Comparison of ENCODE assay signal across 16 cellular contexts in the genomic region with DNA sequence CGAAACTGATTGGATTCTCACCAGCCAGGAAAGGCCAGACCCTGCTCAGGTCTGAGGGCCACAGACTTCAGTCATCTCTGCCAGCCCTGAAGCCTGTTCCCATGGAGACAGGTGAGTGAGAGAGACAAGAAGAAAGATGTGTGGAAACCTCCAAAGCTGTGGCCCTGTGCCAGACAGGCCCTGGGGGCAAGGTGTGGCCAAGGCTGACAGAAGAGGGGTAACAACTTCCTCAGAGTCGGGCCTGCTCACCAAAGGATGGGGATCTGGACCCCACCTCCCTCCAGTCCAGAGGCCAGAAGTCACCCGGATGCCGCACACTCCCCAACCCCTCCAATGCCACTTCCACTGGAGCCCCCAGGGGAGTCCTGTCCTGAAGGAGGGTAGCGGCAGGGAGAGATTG.
DNase-seq lines count a peak whose midpoint lies in the region; ATAC-seq and TF ChIP-seq lines count a peak whose summit lies in the region.
"Had no signal": no experiment of that assay in that cellular context is flagged by ENCODE, and none has a peak within 500 bp of the region (broad histone marks: within the 10 kb centered on the region; RNA-seq: fewer than 3 reads in every experiment).

No MANE protein-coding gene starts in this region.

- H3K9me3 ChIP-seq in Panc1 (ENCODE audit: control insufficient read depth, insufficient read depth, low read depth, low read length) (no peaks in the 10 kb centered on the region), ascending aorta (no peaks in the 10 kb centered on the region)
- no peaks in the 10 kb centered on the region for H3K9me3 ChIP-seq in CD8-positive, alpha-beta T cell (ENCODE audit: low read length)
- H3K9me3 ChIP-seq: right lobe of liver, stomach had no signal

- ATAC-seq in Panc1, result peak; percentile 51; the same call in 1 of the 2 replicates
- ATAC-seq in CD8-positive, alpha-beta T cell, result no peak

- BruUV-seq in Panc1 (replicated peaks; lab: Mats Ljungman, UMichigan), result no TSS peak

- CTCF ChIA-PET in Panc1 (lab: Charles Lee), result no interaction called here
- CTCF ChIA-PET in CD8-positive, alpha-beta T cell (lab: Charles Lee), result no interaction called here

- DNase-seq in DMS 273 (lab: John Stamatoyannopoulos, UW; ENCODE audit: unreplicated experiment) (peak; percentile 77), NCI-H1092 (lab: John Stamatoyannopoulos, UW) (peak; percentile 19), Panc1 (ENCODE audit: low read depth, low spot score) (no peak), kidney epithelial cell (ENCODE audit: low read depth) (peak; percentile 21), foreskin melanocyte (no peak), ascending aorta (ENCODE audit: low spot score in 2 of 2) (no peak)
- DNase-seq in stimulated activated CD4-positive, alpha-beta T cell treated with anti-CD3 and anti-CD28 coated beads, Interleukin-4, amount 100 ng/mL, for 4 hours, result no peak
- no peak for DNase-seq in CD8-positive, alpha-beta T cell
- DNase-seq: activated CD4-positive, CD25-positive, alpha-beta regulatory T cell; activated T-cell treated with anti-CD3 and anti-CD28 coated beads, Interleukin-2, amount 50 U/mL, for 1 hour; HCEC 1CT; left ventricle myocardium superior; nephron progenitor cell; right lobe of liver; stomach; SW 1271 had no signal

- in situ Hi-C loops in Panc1 (cut with HindIII; ENCODE audit: low pct_unique_long_range_greater_than_20kb, low sequenced_read_pairs), result no loop called here

- H3K36me3 Mint-ChIP-seq in CD8-positive, alpha-beta T cell, result no peaks in the 10 kb centered on the region

- H3K4me3 ChIP-seq in Panc1 (ENCODE audit: low read depth in 2 of 2, low read length in 2 of 2), result no peak overlapping the region
- no peak overlapping the region for H3K4me3 ChIP-seq in kidney epithelial cell (ENCODE audit: low read depth, low read length)
- no peak overlapping the region for H3K4me3 ChIP-seq in ascending aorta
- no peak overlapping the region for H3K4me3 ChIP-seq in CD8-positive, alpha-beta T cell (ENCODE audit: low read depth, low read length)
- H3K4me3 ChIP-seq: right lobe of liver had no signal

- H3K36me3 ChIP-seq in Panc1 (ENCODE audit: control insufficient read depth, insufficient read depth, low read length), result no peaks in the 10 kb centered on the region
- H3K36me3 ChIP-seq in kidney epithelial cell (ENCODE audit: control insufficient read depth, insufficient read depth, low read length), result no peaks in the 10 kb centered on the region
- no peaks in the 10 kb centered on the region for H3K36me3 ChIP-seq in ascending aorta
- H3K36me3 ChIP-seq in CD8-positive, alpha-beta T cell (ENCODE audit: insufficient read depth, low read length), result no peaks in the 10 kb centered on the region
- H3K36me3 ChIP-seq: right lobe of liver, stomach had no signal

- intact Hi-C loops in Panc1 (cut with micrococcal nuclease; ENCODE audit: unreplicated experiment), result no loop called here
- intact Hi-C loops in ascending aorta (cut with DNase I), result no loop called here
- intact Hi-C loops in CD8-positive, alpha-beta T cell (cut with DNase I, micrococcal nuclease), result no loop called here

- no peaks in the 10 kb centered on the region for H3K9me3 Mint-ChIP-seq in CD8-positive, alpha-beta T cell
- H3K9me3 Mint-ChIP-seq: nephron progenitor cell had no signal

- no peaks in the 10 kb centered on the region; the same call in 1 of the 2 replicates for H3K4me1 ChIP-seq in Panc1 (ENCODE audit: control insufficient read depth, insufficient read depth, low read length)
- H3K4me1 ChIP-seq in ascending aorta, result peaks cover 0 to 8% of the 10 kb centered on the region in 2 donors
- peaks cover 35% of the 10 kb centered on the region for H3K4me1 ChIP-seq in CD8-positive, alpha-beta T cell (ENCODE audit: insufficient read depth, low read length)

- no peak overlapping the region for H3K27ac ChIP-seq in Panc1 (ENCODE audit: low read length)
- H3K27ac ChIP-seq in ascending aorta, result no peak overlapping the region
- H3K27ac ChIP-seq in CD8-positive, alpha-beta T cell (ENCODE audit: low read depth, low read length), result no peak overlapping the region
- H3K27ac ChIP-seq: right lobe of liver, stomach had no signal

- H3K27me3 ChIP-seq in Panc1 (ENCODE audit: control insufficient read depth, insufficient read depth, low read length) (no peaks in the 10 kb centered on the region), kidney epithelial cell (ENCODE audit: control insufficient read depth, insufficient read depth, low read length) (no peaks in the 10 kb centered on the region), ascending aorta (no peaks in the 10 kb centered on the region)
- no peaks in the 10 kb centered on the region for H3K27me3 ChIP-seq in CD8-positive, alpha-beta T cell (ENCODE audit: insufficient read depth, low read length)
- H3K27me3 ChIP-seq: right lobe of liver had no signal

- TF ChIP-seq CTCF in Panc1 (IDR thresholded peaks at IDR 0.05) (no peak), kidney epithelial cell (IDR thresholded peaks at IDR 0.05; ENCODE audit: insufficient read depth, low read length, poor library complexity, severe bottlenecking) (no peak), ascending aorta (IDR thresholded peaks at IDR 0.05) (no peak)
- TF ChIP-seq CTCF in CD8-positive, alpha-beta T cell (IDR thresholded peaks at IDR 0.05), result no peak

- H3K27me3 Mint-ChIP-seq in CD8-positive, alpha-beta T cell (ENCODE audit: low read depth), result peaks cover 8% of the 10 kb centered on the region

- H3K4me3 Mint-ChIP-seq in CD8-positive, alpha-beta T cell, result no peak overlapping the region
- H3K4me3 Mint-ChIP-seq: nephron progenitor cell had no signal

- POLR2A ChIA-PET in Panc1 (lab: Charles Lee), result no interaction called here
- POLR2A ChIA-PET in CD8-positive, alpha-beta T cell (lab: Charles Lee), result no interaction called here

- peaks cover 34% of the 10 kb centered on the region for H3K4me1 Mint-ChIP-seq in CD8-positive, alpha-beta T cell (ENCODE audit: low read depth)

- no peak overlapping the region for H3K27ac Mint-ChIP-seq in CD8-positive, alpha-beta T cell
- H3K27ac Mint-ChIP-seq: nephron progenitor cell had no signal

Comparison
In these comparisons a context has a peak if more than half of its experiments do, and no peak if none do; other contexts are left out.
1. DNase-seq: peak in DMS 273 (single experiment), NCI-H1092 (single experiment) and kidney epithelial cell (single experiment); none in Panc1 (single experiment), foreskin melanocyte (single experiment), ascending aorta (0 of 2), stimulated activated CD4-positive, alpha-beta T cell treated with anti-CD3 and anti-CD28 coated beads, Interleukin-4, amount 100 ng/mL, for 4 hours (0 of 2) and CD8-positive, alpha-beta T cell (0 of 7).